In genomic region chr6:39286617-39287016, GRCh38 we compare ENCODE assay signal across 20 cellular contexts. TPM values are rescaled to one million over a fixed set of nuclear protein-coding genes. Genes with fewer than 3 reads are reported as not detected.
"Had no signal": no experiment of that assay in that cellular context is flagged by ENCODE, and none has a peak within 500 bp of the region (broad histone marks: within the 10 kb centered on the region; RNA-seq: fewer than 3 reads in every experiment).

No MANE protein-coding gene starts in this region.

RNA-seq across cellular contexts. Expression of gene KCNK17, which starts 27.6 kb away (rescaled TPM):
- total RNA-seq: activated B cell treated with CpG ODN at 0.5 μM for 24 hours; activated CD4-positive, alpha-beta memory T cell treated with anti-CD3 and anti-CD28 coated beads for 36 hours; activated CD4-positive, alpha-beta T cell treated with anti-CD3 and anti-CD28 coated beads, Interleukin-2, amount 10 ng/mL, durations not matched to agents 24 days and 14 days; activated CD8-positive, alpha-beta memory T cell treated with anti-CD3 and anti-CD28 coated beads for 36 hours; activated CD8-positive, alpha-beta T cell treated with anti-CD3 and anti-CD28 coated beads for 36 hours; activated naive CD4-positive, alpha-beta T cell treated with anti-CD3 and anti-CD28 coated beads for 36 hours; activated naive CD4-positive, alpha-beta T cell treated with anti-CD3 and anti-CD28 coated beads, Interleukin-2, amount 50 U/mL, for 72 hours; activated naive CD8-positive, alpha-beta T cell treated with anti-CD3 and anti-CD28 coated beads for 36 hours; activated T-cell treated with anti-CD3 and anti-CD28 coated beads, Interleukin-2, amount 50 U/mL, for 4 hours; activated T-cell treated with anti-CD3 and anti-CD28 coated beads, Interleukin-2, amount 50 U/mL, for 72 hours; activated T-helper 1 cell treated with anti-CD3 and anti-CD28 coated beads, Interleukin-12 subunit alpha, Interleukin-12 subunit beta, Interleukin-2, Interleukin-4 antibody, amounts not matched to agents 30 ng/mL and 10 ng/mL and 1 ng/mL, durations not matched to agents 14 hours and 24 hours and 36 hours; activated T-helper 17 cell treated with anti-CD3 and anti-CD28 coated beads, Interleukin-2, amount 50 U/mL, for 72 hours; astrocyte; T-helper 2 cell treated with Interferon-gamma antibody and Interleukin-4, amounts not matched to agents 100 ng/mL and 5 ng/mL, for 36 hours had no signal

RNA-seq across cellular contexts. Expression of gene KCNK16, which starts 35.9 kb away (rescaled TPM):
- total RNA-seq: activated B cell treated with CpG ODN at 0.5 μM for 24 hours; activated CD4-positive, alpha-beta memory T cell treated with anti-CD3 and anti-CD28 coated beads for 36 hours; activated CD4-positive, alpha-beta T cell treated with anti-CD3 and anti-CD28 coated beads, Interleukin-2, amount 10 ng/mL, durations not matched to agents 24 days and 14 days; activated CD8-positive, alpha-beta memory T cell treated with anti-CD3 and anti-CD28 coated beads for 36 hours; activated CD8-positive, alpha-beta T cell treated with anti-CD3 and anti-CD28 coated beads for 36 hours; activated naive CD4-positive, alpha-beta T cell treated with anti-CD3 and anti-CD28 coated beads for 36 hours; activated naive CD4-positive, alpha-beta T cell treated with anti-CD3 and anti-CD28 coated beads, Interleukin-2, amount 50 U/mL, for 72 hours; activated naive CD8-positive, alpha-beta T cell treated with anti-CD3 and anti-CD28 coated beads for 36 hours; activated T-cell treated with anti-CD3 and anti-CD28 coated beads, Interleukin-2, amount 50 U/mL, for 4 hours; activated T-cell treated with anti-CD3 and anti-CD28 coated beads, Interleukin-2, amount 50 U/mL, for 72 hours; activated T-helper 1 cell treated with anti-CD3 and anti-CD28 coated beads, Interleukin-12 subunit alpha, Interleukin-12 subunit beta, Interleukin-2, Interleukin-4 antibody, amounts not matched to agents 30 ng/mL and 10 ng/mL and 1 ng/mL, durations not matched to agents 14 hours and 24 hours and 36 hours; activated T-helper 17 cell treated with anti-CD3 and anti-CD28 coated beads, Interleukin-2, amount 50 U/mL, for 72 hours; adrenal gland; aorta; astrocyte; breast epithelium; cardiac septum; cerebellum; T-helper 17 cell; T-helper 2 cell treated with Interferon-gamma antibody and Interleukin-4, amounts not matched to agents 100 ng/mL and 5 ng/mL, for 36 hours had no signal
- polyA plus RNA-seq: adrenal gland, aorta had no signal

RNA-seq across cellular contexts. Expression of gene KCNK5, which starts 57.3 kb away (rescaled TPM):
- total RNA-seq: activated B cell treated with CpG ODN at 0.5 μM for 24 hours had no signal
